15 cellular contexts compared by ENCODE assay signal in genomic region chr3:136910697-136911096, GRCh38.
"Had no signal": no experiment of that assay in that cellular context is flagged by ENCODE, and none has a peak within 500 bp of the region (broad histone marks: within the 10 kb centered on the region; RNA-seq: fewer than 3 reads in every experiment).

No MANE protein-coding gene starts in this region.

- DNase-seq: effector memory CD8-positive, alpha-beta T cell; foreskin fibroblast; naive thymus-derived CD4-positive, alpha-beta T cell; nucleus accumbens; ovary; right cardiac atrium; small intestine; stimulated activated CD4-positive, alpha-beta T cell treated with anti-CD3 and anti-CD28 coated beads, Interleukin-12 subunit alpha, Interleukin-12 subunit beta, amount 100 ng/mL, for 4 hours; stimulated activated naive CD4-positive, alpha-beta T cell treated with Interleukin-2 at 50 U/mL for 16 hours; trophoblast cell had no signal

- H3K4me3 Mint-ChIP-seq: neural crest cell had no signal

- H3K9me3 Mint-ChIP-seq: effector memory CD8-positive, alpha-beta T cell had no signal

- H3K36me3 ChIP-seq: esophagus muscularis mucosa, gastroesophageal sphincter, ovary had no signal

- H3K27me3 Mint-ChIP-seq: effector memory CD8-positive, alpha-beta T cell; naive thymus-derived CD4-positive, alpha-beta T cell; progenitor cell of endocrine pancreas had no signal

- H3K27ac ChIP-seq: epithelial cell of prostate, esophagus muscularis mucosa, gastroesophageal sphincter, ovary had no signal

- H3K4me3 ChIP-seq: esophagus muscularis mucosa, gastroesophageal sphincter, ovary had no signal

- H3K9me3 ChIP-seq: ovary had no signal

- ATAC-seq: gastroesophageal sphincter; naive thymus-derived CD4-positive, alpha-beta T cell; right cardiac atrium had no signal

- H3K27me3 ChIP-seq: esophagus muscularis mucosa, gastroesophageal sphincter, ovary had no signal

- H3K27ac Mint-ChIP-seq: progenitor cell of endocrine pancreas had no signal
